ENCODE assay signal across 21 cellular contexts in the genomic region with DNA sequence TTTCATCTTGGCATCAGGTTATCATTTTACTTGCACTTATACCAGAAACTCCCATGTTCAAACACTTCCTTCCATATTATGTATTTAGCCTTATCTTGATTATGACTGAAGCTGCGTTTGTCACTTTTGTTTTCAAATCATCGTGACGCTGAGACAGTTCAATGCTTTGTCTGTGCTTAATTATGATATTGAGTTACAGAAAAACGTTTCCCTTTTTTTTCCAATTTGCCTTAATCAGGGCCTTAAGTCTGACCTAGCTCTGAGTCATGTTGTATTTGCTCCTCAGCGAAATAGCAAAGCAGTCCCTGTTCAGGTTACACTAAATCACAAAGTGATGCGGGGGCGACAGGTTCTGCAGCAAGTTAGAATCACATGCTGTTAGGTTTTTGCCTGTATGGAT.
DNase-seq lines count a peak whose midpoint lies in the region; ATAC-seq, FAIRE-seq and TF ChIP-seq lines count a peak whose summit lies in the region.
"Had no signal": no experiment of that assay in that cellular context is flagged by ENCODE, and none has a peak within 500 bp of the region (broad histone marks: within the 10 kb centered on the region; RNA-seq: fewer than 3 reads in every experiment).

No MANE protein-coding gene starts in this region.

- no peak overlapping the region for H3K27ac ChIP-seq in lower lobe of right lung
- H3K27ac ChIP-seq: BLaER1, HL-60 had no signal

- H3K4me1 Mint-ChIP-seq in Calu3 (ENCODE audit: low read depth, unreplicated experiment) (peaks cover 16% of the 10 kb centered on the region), nephron progenitor cell (no peaks in the 10 kb centered on the region)
- H3K4me1 Mint-ChIP-seq: CD8-positive, alpha-beta memory T cell; T-cell had no signal

- DNase-seq in Calu3 (no peak), NCI-H1105 (lab: John Stamatoyannopoulos, UW) (peak; percentile 22), RPMI7951 (ENCODE audit: low read depth) (peak; percentile 4), bronchial epithelial cell (ENCODE audit: low read depth) (peak; percentile 48), nephron progenitor cell (no peak), lower lobe of right lung (no peak)
- DNase-seq: CD8-positive, alpha-beta memory T cell; H7; IMR-90; MM.1S; NCI-H1092; NCI-H526 treated with DMSO at 0.1 percent for 48 hours; RPMI8226; SIG-M5; T-cell had no signal

- no peaks in the 10 kb centered on the region for H3K9me3 ChIP-seq in lower lobe of right lung
- H3K9me3 ChIP-seq: BLaER1 had no signal

- no peaks in the 10 kb centered on the region for H3K27me3 Mint-ChIP-seq in Calu3 (ENCODE audit: unreplicated experiment)
- H3K27me3 Mint-ChIP-seq in nephron progenitor cell (ENCODE audit: low read depth, poor library complexity) = no peaks in the 10 kb centered on the region
- H3K27me3 Mint-ChIP-seq: CD8-positive, alpha-beta memory T cell had no signal

- H3K9me3 Mint-ChIP-seq in Calu3 (ENCODE audit: low read depth, unreplicated experiment) (no peaks in the 10 kb centered on the region), nephron progenitor cell (peaks cover 11% of the 10 kb centered on the region)
- H3K9me3 Mint-ChIP-seq: CD8-positive, alpha-beta memory T cell; T-cell had no signal

- no TSS peak for BruUV-seq in Calu3 (replicated peaks; lab: Mats Ljungman, UMichigan)

- H3K27me3 ChIP-seq in bronchial epithelial cell (ENCODE audit: control insufficient read depth, insufficient read depth, low read length) = no peaks in the 10 kb centered on the region
- no peaks in the 10 kb centered on the region for H3K27me3 ChIP-seq in lower lobe of right lung (ENCODE audit: low read depth)
- H3K27me3 ChIP-seq: BLaER1 had no signal

- no peaks in the 10 kb centered on the region for H3K4me1 ChIP-seq in lower lobe of right lung

- CTCF ChIA-PET in Calu3 (lab: Charles Lee) = no interaction called here

- H3K36me3 Mint-ChIP-seq in Calu3 (ENCODE audit: insufficient read depth, unreplicated experiment) (no peaks in the 10 kb centered on the region), nephron progenitor cell (ENCODE audit: low read depth) (peaks cover 4% of the 10 kb centered on the region)
- H3K36me3 Mint-ChIP-seq: CD8-positive, alpha-beta memory T cell; T-cell had no signal

- intact Hi-C loops in Calu3 (cut with micrococcal nuclease; ENCODE audit: unreplicated experiment) = no loop called here
- intact Hi-C loops in lower lobe of right lung (cut with DNase I) = no loop called here

- no peak for FAIRE-seq in bronchial epithelial cell (lab: Jason Lieb, UNC)
- FAIRE-seq: GM12891, HTR-8/SVneo had no signal

- H3K4me3 ChIP-seq in bronchial epithelial cell (ENCODE audit: low read depth, low read length) (no peak overlapping the region), lower lobe of right lung (no peak overlapping the region)
- H3K4me3 ChIP-seq: BLaER1 had no signal

- H3K27ac Mint-ChIP-seq in Calu3 (ENCODE audit: unreplicated experiment) = no peak overlapping the region
- H3K27ac Mint-ChIP-seq in nephron progenitor cell = no peak overlapping the region
- H3K27ac Mint-ChIP-seq: CD8-positive, alpha-beta memory T cell; T-cell had no signal

- H3K4me3 Mint-ChIP-seq in Calu3 (ENCODE audit: low read depth, unreplicated experiment) (peak overlapping the region; percentile 26), nephron progenitor cell (no peak overlapping the region)
- H3K4me3 Mint-ChIP-seq: CD8-positive, alpha-beta memory T cell; T-cell had no signal

- H3K36me3 ChIP-seq in bronchial epithelial cell (ENCODE audit: control insufficient read depth, insufficient read depth, low read length) = no peaks in the 10 kb centered on the region
- no peaks in the 10 kb centered on the region for H3K36me3 ChIP-seq in lower lobe of right lung

- ATAC-seq in GM18502 (IDR thresholded peaks at IDR 0.05; ENCODE audit: poor library complexity, unreplicated experiment) = no peak
- no peak for ATAC-seq in lower lobe of right lung
- ATAC-seq: SK-N-SH treated with all-trans-retinoic acid at 6 μM for 48 hours, T-cell had no signal

- TF ChIP-seq CTCF in Calu3 (IDR thresholded peaks at IDR 0.05; ENCODE audit: unreplicated experiment) = no peak
- TF ChIP-seq CTCF in bronchial epithelial cell (IDR thresholded peaks at IDR 0.05; ENCODE audit: insufficient read depth, low read length, severe bottlenecking) = no peak
- TF ChIP-seq CTCF in nephron progenitor cell (IDR thresholded peaks at IDR 0.05) = no peak
- no peak for TF ChIP-seq CTCF in lower lobe of right lung (IDR thresholded peaks at IDR 0.05)

Comparison
In these comparisons a context has a peak if more than half of its experiments do, and no peak if none do; other contexts are left out.
1. DNase-seq: peak in NCI-H1105 (single experiment), RPMI7951 (single experiment) and bronchial epithelial cell (single experiment); none in Calu3 (single experiment), nephron progenitor cell (single experiment) and lower lobe of right lung (single experiment).